Comparison of ENCODE assay signal across 8 cellular contexts in genomic region chr9:74887041-74887980, GRCh38. TPM values are rescaled to one million over a fixed set of nuclear protein-coding genes. Genes with fewer than 3 reads are reported as not detected.
DNase-seq lines count a peak whose midpoint lies in the region; ATAC-seq and TF ChIP-seq lines count a peak whose summit lies in the region.

TRPM6 (minus strand) TSS chr9:74887921; CDS start chr9:74887856, 65 bp downstream.

- TF ChIP-seq CTCF in osteocyte (IDR thresholded peaks at IDR 0.05), result no peak

- peaks cover 10% of the 10 kb centered on the region for H3K27me3 ChIP-seq in HUES48 (ENCODE audit: control insufficient read depth, insufficient read depth, low read length)

- H3K4me1 Mint-ChIP-seq in activated naive CD8-positive, alpha-beta T cell treated with anti-CD3 and anti-CD28 coated beads, Interleukin-2, amount 10 ng/mL, durations not matched to agents 7 days and 5 days, result peaks cover 7% of the 10 kb centered on the region
- H3K4me1 Mint-ChIP-seq in osteocyte (ENCODE audit: unreplicated experiment), result peaks cover 1% of the 10 kb centered on the region

- no peaks in the 10 kb centered on the region for H3K9me3 Mint-ChIP-seq in activated naive CD8-positive, alpha-beta T cell treated with anti-CD3 and anti-CD28 coated beads, Interleukin-2, amount 10 ng/mL, durations not matched to agents 7 days and 5 days
- no peaks in the 10 kb centered on the region for H3K9me3 Mint-ChIP-seq in osteocyte (ENCODE audit: unreplicated experiment)

- peak; percentile 78 for ATAC-seq in activated naive CD8-positive, alpha-beta T cell treated with anti-CD3 and anti-CD28 coated beads, Interleukin-2, amount 10 ng/mL, durations not matched to agents 7 days and 5 days (ENCODE audit: low read depth)
- ATAC-seq in GM19324 (IDR thresholded peaks at IDR 0.05; ENCODE audit: low FRiP score, unreplicated experiment), result no peak

- no peaks in the 10 kb centered on the region for H3K36me3 Mint-ChIP-seq in activated naive CD8-positive, alpha-beta T cell treated with anti-CD3 and anti-CD28 coated beads, Interleukin-2, amount 10 ng/mL, durations not matched to agents 7 days and 5 days
- no peaks in the 10 kb centered on the region for H3K36me3 Mint-ChIP-seq in osteocyte (ENCODE audit: unreplicated experiment)

- H3K9ac ChIP-seq in HUES48 (ENCODE audit: low read depth, low read length), result peak within 1 kb of the TSS; percentile 62

- peaks cover 6% of the 10 kb centered on the region for H3K4me1 ChIP-seq in HUES48 (ENCODE audit: control insufficient read depth, insufficient read depth, low read length)

- H3K4me3 Mint-ChIP-seq in activated naive CD8-positive, alpha-beta T cell treated with anti-CD3 and anti-CD28 coated beads, Interleukin-2, amount 10 ng/mL, durations not matched to agents 7 days and 5 days, result peak within 1 kb of the TSS; percentile 81
- H3K4me3 Mint-ChIP-seq in osteocyte (ENCODE audit: unreplicated experiment), result peak within 1 kb of the TSS; percentile 81

- no peaks in the 10 kb centered on the region for H3K9me3 ChIP-seq in HUES48 (ENCODE audit: control insufficient read depth, insufficient read depth, low read length)

- peak within 1 kb of the TSS; percentile 27 for H3K27ac ChIP-seq in HUES48 (ENCODE audit: low read depth, low read length)

- no peak within 1 kb of the TSS for H3K27ac Mint-ChIP-seq in activated naive CD8-positive, alpha-beta T cell treated with anti-CD3 and anti-CD28 coated beads, Interleukin-2, amount 10 ng/mL, durations not matched to agents 7 days and 5 days
- H3K27ac Mint-ChIP-seq in osteocyte (ENCODE audit: unreplicated experiment), result peak within 1 kb of the TSS; percentile 9

- peaks cover 44% of the 10 kb centered on the region for H3K27me3 Mint-ChIP-seq in activated naive CD8-positive, alpha-beta T cell treated with anti-CD3 and anti-CD28 coated beads, Interleukin-2, amount 10 ng/mL, durations not matched to agents 7 days and 5 days
- peaks cover 40% of the 10 kb centered on the region for H3K27me3 Mint-ChIP-seq in osteocyte (ENCODE audit: unreplicated experiment)

- intact Hi-C loops in cardiac septum (cut with DNase I), result no loop called here

- H3K36me3 ChIP-seq in HUES48 (ENCODE audit: control insufficient read depth, insufficient read depth, low read length), result no peaks in the 10 kb centered on the region

- H3K4me3 ChIP-seq in HUES48 (ENCODE audit: low read depth, low read length), result peak within 1 kb of the TSS; percentile 84

- POLR2A ChIA-PET in activated naive CD8-positive, alpha-beta T cell treated with anti-CD3 and anti-CD28 coated beads, Interleukin-2, amount 10 ng/mL, durations not matched to agents 7 days and 5 days (lab: Charles Lee), result no interaction called here

- DNase-seq in DMS53 (lab: John Stamatoyannopoulos, UW), result peak; percentile 87
- peak; percentile 58 for DNase-seq in activated naive CD8-positive, alpha-beta T cell treated with anti-CD3 and anti-CD28 coated beads, Interleukin-2, amount 10 ng/mL, durations not matched to agents 7 days and 5 days
- peak; percentile 95 for DNase-seq in cardiac septum (ENCODE audit: low spot score)
- DNase-seq in osteocyte (ENCODE audit: extremely low spot score, unreplicated experiment), result no peak
- no peak for DNase-seq in stimulated activated naive CD4-positive, alpha-beta T cell treated with Interleukin-2 at 50 U/mL for 16 hours (lab: John Stamatoyannopoulos, UW)

TF ChIP-seq in PFSK-1, 5 proteins besides CTCF, POLR2A, EP300 and RAD21:
- TF ChIP-seq SIN3A (IDR thresholded peaks at IDR 0.05; ENCODE audit: borderline replicate concordance, insufficient read depth, low read length) (no peak), FOXP2 (optimal IDR thresholded peaks at IDR 0.05; ENCODE audit: borderline replicate concordance, extremely low read depth, extremely low read length, insufficient read depth) (peak; percentile 70), REST (IDR thresholded peaks at IDR 0.05; ENCODE audit: insufficient read depth in 1 of 2, low read depth in 2 of 2, low read length in 2 of 2) (no peak), POLR2AphosphoS5 (IDR thresholded peaks at IDR 0.05; ENCODE audit: low read depth, low read length) (no peak), TAF1 (IDR thresholded peaks at IDR 0.05; ENCODE audit: borderline replicate concordance, insufficient read depth, low read length) (no peak)

RNA-seq across cellular contexts. Expression of gene TRPM6, which starts in this region (rescaled TPM):
- not detected for polyA plus RNA-seq in PFSK-1 (2012; ENCODE audit: insufficient read length, low read depth)
- total RNA-seq in activated naive CD8-positive, alpha-beta T cell treated with anti-CD3 and anti-CD28 coated beads, Interleukin-2, amount 10 ng/mL, durations not matched to agents 7 days and 5 days, result not detected
- 0.32 TPM for total RNA-seq in cardiac septum
- total RNA-seq in osteocyte, result not detected in 2 replicates

Comparison
In these comparisons a context has a peak if more than half of its experiments do, and no peak if none do; other contexts are left out.
1. Peak in DNase-seq and ATAC-seq in activated naive CD8-positive, alpha-beta T cell treated with anti-CD3 and anti-CD28 coated beads, Interleukin-2, amount 10 ng/mL, durations not matched to agents 7 days and 5 days; RNA of the gene not detected or under 1 TPM.
2. Peak in DNase-seq in cardiac septum; RNA of the gene not detected or under 1 TPM.